ENCODE assay signal across 1 cellular context in the genomic region with DNA sequence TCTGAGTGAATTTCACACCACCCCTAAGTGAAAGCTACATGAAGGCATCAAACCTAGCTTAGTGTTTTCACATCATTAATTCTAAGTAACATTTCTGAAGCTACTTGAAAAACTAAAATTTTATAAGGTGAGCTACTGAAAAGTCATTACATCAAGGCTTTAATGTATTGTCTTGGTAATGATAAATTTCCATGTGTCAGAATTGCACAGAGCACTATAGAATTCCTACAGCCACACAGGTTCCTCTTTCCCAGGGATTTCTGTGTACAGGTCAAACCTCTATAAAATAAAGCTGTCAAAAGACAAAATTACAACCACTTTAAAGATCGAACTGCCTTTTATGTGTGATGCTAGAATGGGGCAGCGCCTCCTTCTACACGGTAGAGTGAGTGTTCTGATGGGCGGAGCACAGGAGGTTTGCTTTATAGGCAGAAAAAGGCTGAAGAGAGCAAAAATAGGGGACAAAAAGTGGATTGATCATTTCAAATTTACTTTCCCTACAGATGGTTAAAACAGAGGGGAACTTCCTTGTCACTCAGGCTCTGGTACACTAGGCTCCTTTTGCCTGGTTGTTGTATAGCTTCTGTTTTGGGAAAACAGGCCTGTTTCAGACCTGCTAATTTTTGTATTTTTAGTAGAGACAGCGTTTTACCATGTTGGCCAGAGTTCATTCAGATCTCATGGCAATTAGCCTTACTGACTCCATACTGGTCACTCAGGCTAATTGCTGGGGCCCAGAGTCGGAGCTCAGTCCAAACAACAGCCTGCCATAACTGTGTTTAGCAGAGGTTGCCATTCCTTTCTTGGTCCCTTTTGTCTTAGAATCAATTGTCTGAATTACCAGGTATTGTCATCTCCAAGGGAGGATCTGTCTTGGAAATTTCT.
A peak's percentile ranks its signal among the peaks of the same experiment; 100 is the strongest.
TF ChIP-seq lines count a peak whose summit lies in the region.

No MANE protein-coding gene starts in this region.

TF ChIP-seq in HEK293, 187 proteins besides CTCF, POLR2A, EP300 and RAD21 (continued from another document):
- TF ChIP-seq, protein P1, sequence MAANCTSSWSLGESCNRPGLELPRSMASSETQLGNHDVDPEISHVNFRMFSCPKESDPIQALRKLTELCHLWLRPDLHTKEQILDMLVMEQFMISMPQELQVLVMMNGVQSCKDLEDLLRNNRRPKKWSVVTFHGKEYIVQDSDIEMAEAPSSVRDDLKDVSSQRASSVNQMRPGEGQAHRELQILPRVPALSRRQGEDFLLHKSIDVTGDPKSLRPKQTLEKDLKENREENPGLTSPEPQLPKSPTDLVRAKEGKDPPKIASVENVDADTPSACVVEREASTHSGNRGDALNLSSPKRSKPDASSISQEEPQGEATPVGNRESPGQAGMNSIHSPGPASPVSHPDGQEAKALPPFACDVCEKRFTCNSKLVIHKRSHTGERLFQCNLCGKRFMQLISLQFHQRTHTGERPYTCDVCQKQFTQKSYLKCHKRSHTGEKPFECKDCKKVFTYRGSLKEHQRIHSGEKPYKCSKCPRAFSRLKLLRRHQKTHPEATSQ (tag by site-specific recombination; IDR thresholded peaks at IDR 0.05), result no peak
- TF ChIP-seq FEZF1 (tag by site-specific recombination; IDR thresholded peaks at IDR 0.05), result peak; percentile 93
- TF ChIP-seq ZNF843 (tag by site-specific recombination; IDR thresholded peaks at IDR 0.05), result 0 out of 2 replicates have a peak, but pooled peaks have one; percentile 22
- TF ChIP-seq ZNF561 (tag by site-specific recombination; IDR thresholded peaks at IDR 0.05; ENCODE audit: borderline replicate concordance), result 0 out of 2 replicates have a peak, but pooled peaks have one; percentile 44
TF ChIP-seq in HEK293: peak in this region for 6.
